In genomic region chr3:151003024-151003771, GRCh38 we compare ENCODE assay signal across 18 cellular contexts. TPM values are rescaled to one million over a fixed set of nuclear protein-coding genes. Genes with fewer than 3 reads are reported as not detected.
DNase-seq lines count a peak whose midpoint lies in the region; ATAC-seq, FAIRE-seq and TF ChIP-seq lines count a peak whose summit lies in the region.
"Had no signal": no experiment of that assay in that cellular context is flagged by ENCODE, and none has a peak within 500 bp of the region (broad histone marks: within the 10 kb centered on the region; RNA-seq: fewer than 3 reads in every experiment).

No MANE protein-coding gene starts in this region.

- TF ChIP-seq CTCF in PC-9 (conservative IDR thresholded peaks at IDR 0.05) (no peak), endothelial cell of umbilical vein (IDR thresholded peaks at IDR 0.05; ENCODE audit: extremely low read depth in 1 of 2, insufficient read depth in 1 of 2, low read depth in 1 of 2, low read length in 2 of 2) (no peak), nephron (IDR thresholded peaks at IDR 0.05; ENCODE audit: unreplicated experiment in 3 of 3) (no peak)

- no peaks in the 10 kb centered on the region for H3K79me2 ChIP-seq in PC-9 (ENCODE audit: low read depth)
- no peaks in the 10 kb centered on the region for H3K79me2 ChIP-seq in endothelial cell of umbilical vein (ENCODE audit: control insufficient read depth, insufficient read depth, low read length)

- peak overlapping the region in 2 of 3 experiments; percentile 37 to 91 for H3K27ac Mint-ChIP-seq in nephron
- no peak overlapping the region for H3K27ac Mint-ChIP-seq in naive thymus-derived CD4-positive, alpha-beta T cell

- CTCF ChIA-PET in PC-9 (lab: Charles Lee), result interaction anchor here (0.7 kb wide), 1 partner anchor 70 kb away, joined by 3 read pairs; no protein-coding TSS in a partner anchor
- CTCF ChIA-PET in endothelial cell of umbilical vein (lab: Charles Lee), result interaction anchor here (1.3 to 1.4 kb wide), 2 partner anchors 9 to 13 kb away, joined by 3 read pairs; no protein-coding TSS in a partner anchor
- CTCF ChIA-PET in naive thymus-derived CD4-positive, alpha-beta T cell (lab: Charles Lee), result interaction anchor here (0.6 kb wide), 1 partner anchor 96 kb away, joined by 3 read pairs; no protein-coding TSS in a partner anchor

- H3K4me1 ChIP-seq in PC-9 (replicated peaks; ENCODE audit: insufficient read depth) (no peaks in the 10 kb centered on the region), endothelial cell of umbilical vein (ENCODE audit: control insufficient read depth, extremely low read depth, insufficient read depth, low read length) (no peaks in the 10 kb centered on the region)
- no peaks in the 10 kb centered on the region for H3K4me1 ChIP-seq in naive thymus-derived CD4-positive, alpha-beta T cell (ENCODE audit: control insufficient read depth in 2 of 2, insufficient read depth in 2 of 2, low read length in 2 of 2)
- H3K4me1 ChIP-seq: ascending aorta, sigmoid colon, transverse colon had no signal

- TF ChIP-seq POLR2A in endothelial cell of umbilical vein (IDR thresholded peaks at IDR 0.05; ENCODE audit: low read depth, low read length), result no peak

- dilution Hi-C loops in endothelial cell of umbilical vein (cut with MboI; ENCODE audit: extremely low pct_ligation_motif_present, low sequenced_read_pairs), result no loop called here

- H3K27me3 Mint-ChIP-seq in nephron (ENCODE audit: low read depth), result no peaks in the 10 kb centered on the region
- peaks cover 0 to 14% (median 9%) of the 10 kb centered on the region in 5 donors for H3K27me3 Mint-ChIP-seq in naive thymus-derived CD4-positive, alpha-beta T cell

- no peaks in the 10 kb centered on the region for H3K9me1 ChIP-seq in endothelial cell of umbilical vein (replicated peaks; ENCODE audit: control insufficient read depth, extremely low read depth, insufficient read depth, low read length)

- H3K36me3 ChIP-seq in PC-9 (ENCODE audit: low read depth), result no peaks in the 10 kb centered on the region
- no peaks in the 10 kb centered on the region for H3K36me3 ChIP-seq in endothelial cell of umbilical vein (ENCODE audit: control insufficient read depth in 2 of 2, extremely low read depth in 1 of 2, insufficient read depth in 2 of 2, low read length in 2 of 2)
- H3K36me3 ChIP-seq in naive thymus-derived CD4-positive, alpha-beta T cell (ENCODE audit: control insufficient read depth in 2 of 3, insufficient read depth in 3 of 3, low read length in 3 of 3), result no peaks in the 10 kb centered on the region
- H3K36me3 ChIP-seq: ascending aorta, sigmoid colon, transverse colon had no signal

- BruUV-seq in PC-9 (replicated peaks; lab: Mats Ljungman, UMichigan) (no TSS peak), endothelial cell of umbilical vein (replicated peaks; lab: Mats Ljungman, UMichigan) (no TSS peak)

- H3K4me1 Mint-ChIP-seq in nephron, result no peaks in the 10 kb centered on the region
- H3K4me1 Mint-ChIP-seq in naive thymus-derived CD4-positive, alpha-beta T cell, result no peaks in the 10 kb centered on the region

- H2AFZ ChIP-seq in PC-9, result peak overlapping the region; percentile 59; the same call in 1 of the 2 replicates
- no peak overlapping the region for H2AFZ ChIP-seq in endothelial cell of umbilical vein (ENCODE audit: low read depth, low read length)

- peak; percentile 8 for FAIRE-seq in endothelial cell of umbilical vein (lab: Jason Lieb, UNC)

- H3K27ac ChIP-seq in PC-9 (no peak overlapping the region), endothelial cell of umbilical vein (ENCODE audit: insufficient read depth, low read depth, low read length) (no peak overlapping the region)
- no peak overlapping the region for H3K27ac ChIP-seq in naive thymus-derived CD4-positive, alpha-beta T cell (ENCODE audit: low read depth, low read length)
- H3K27ac ChIP-seq: ascending aorta, dorsolateral prefrontal cortex, sigmoid colon, transverse colon had no signal

- no peaks in the 10 kb centered on the region for H3K9me3 ChIP-seq in PC-9 (ENCODE audit: insufficient read depth, low read depth)
- H3K9me3 ChIP-seq in endothelial cell of umbilical vein (replicated peaks; ENCODE audit: control insufficient read depth, insufficient read depth, low read length), result no peaks in the 10 kb centered on the region
- H3K9me3 ChIP-seq in naive thymus-derived CD4-positive, alpha-beta T cell (ENCODE audit: control insufficient read depth in 2 of 3, low read length in 3 of 3), result no peaks in the 10 kb centered on the region
- H3K9me3 ChIP-seq: ascending aorta, sigmoid colon, transverse colon had no signal

- H3K9ac ChIP-seq in endothelial cell of umbilical vein (replicated peaks; ENCODE audit: extremely low read depth, insufficient read depth, low read length), result no peak overlapping the region

- H3K4me2 ChIP-seq in PC-9 (no peak overlapping the region), endothelial cell of umbilical vein (ENCODE audit: insufficient read depth, low read length) (no peak overlapping the region)

- no peaks in the 10 kb centered on the region for H3K9me2 ChIP-seq in PC-9 (ENCODE audit: insufficient read depth)

- H3K9me3 Mint-ChIP-seq in nephron, result no peaks in the 10 kb centered on the region
- peaks cover 0 to 2% (median 0%) of the 10 kb centered on the region in 11 donors for H3K9me3 Mint-ChIP-seq in naive thymus-derived CD4-positive, alpha-beta T cell

- intact Hi-C loops in PC-9 (cut with micrococcal nuclease; ENCODE audit: unreplicated experiment) (no loop called here), endothelial cell of umbilical vein (cut with micrococcal nuclease) (no loop called here)
- intact Hi-C loops in naive thymus-derived CD4-positive, alpha-beta T cell (cut with micrococcal nuclease), result no loop called here

- H3K4me3 Mint-ChIP-seq in nephron, result no peak overlapping the region
- no peak overlapping the region for H3K4me3 Mint-ChIP-seq in naive thymus-derived CD4-positive, alpha-beta T cell
- H3K4me3 Mint-ChIP-seq: neural crest cell had no signal

- no peaks in the 10 kb centered on the region for H4K20me1 ChIP-seq in PC-9 (ENCODE audit: insufficient read depth)
- no peaks in the 10 kb centered on the region for H4K20me1 ChIP-seq in endothelial cell of umbilical vein (replicated peaks; ENCODE audit: control insufficient read depth, extremely low read depth, insufficient read depth, low read length)

- ATAC-seq in naive thymus-derived CD4-positive, alpha-beta T cell, result no peak

- DNase-seq in ELR (ENCODE audit: low read depth) (peak; percentile 57), PC-9 (no peak), endothelial cell of umbilical vein (ENCODE audit: low read depth, low spot score) (no peak), GDM1 (lab: John Stamatoyannopoulos, UW) (no peak), NCI-H1105 treated with DMSO at 0.1 percent for 48 hours (lab: John Stamatoyannopoulos, UW) (no peak)
- DNase-seq in naive thymus-derived CD4-positive, alpha-beta T cell, result no peak
- no peak for DNase-seq in activated CD8-positive, alpha-beta memory T cell treated with anti-CD3 and anti-CD28 coated beads for 24 hours
- DNase-seq: dorsolateral prefrontal cortex; GOT3; NCI-H1436; NCI-H446 treated with DMSO at 0.1 percent for 48 hours; sigmoid colon; stimulated activated CD4-positive, alpha-beta T cell treated with anti-CD3 and anti-CD28 coated beads, Interleukin-4, amount 100 ng/mL, for 24 hours; transverse colon had no signal

- H3K4me3 ChIP-seq in PC-9 (no peak overlapping the region), endothelial cell of umbilical vein (replicated peaks in 1 of 3; ENCODE audit: insufficient read depth in 1 of 3, low read depth in 1 of 3, low read length in 3 of 3) (no peak overlapping the region)
- H3K4me3 ChIP-seq in naive thymus-derived CD4-positive, alpha-beta T cell (ENCODE audit: low read length), result no peak overlapping the region
- H3K4me3 ChIP-seq: ascending aorta, dorsolateral prefrontal cortex, sigmoid colon, transverse colon had no signal

- H3F3A ChIP-seq in PC-9 (ENCODE audit: insufficient read depth, low read depth), result no peaks in the 10 kb centered on the region

- no peaks in the 10 kb centered on the region for H3K27me3 ChIP-seq in PC-9 (ENCODE audit: insufficient read depth, low read depth)
- H3K27me3 ChIP-seq in endothelial cell of umbilical vein (ENCODE audit: control insufficient read depth in 2 of 2, insufficient read depth in 2 of 2, low read length in 2 of 2), result peaks cover 2 to 10% of the 10 kb centered on the region in 2 experiments
- peaks cover 0 to 4% of the 10 kb centered on the region in 2 donors for H3K27me3 ChIP-seq in naive thymus-derived CD4-positive, alpha-beta T cell (ENCODE audit: control insufficient read depth in 2 of 2, insufficient read depth in 2 of 2, low read length in 2 of 2)
- H3K27me3 ChIP-seq: ascending aorta, dorsolateral prefrontal cortex, transverse colon had no signal

- POLR2A ChIA-PET in PC-9 (lab: Charles Lee; ENCODE audit: unreplicated experiment) (interaction anchor here (0.7 kb wide), 1 partner anchor 47 kb away, joined by 6 read pairs; no protein-coding TSS in a partner anchor), endothelial cell of umbilical vein (lab: Charles Lee) (no interaction called here)
- POLR2A ChIA-PET in naive thymus-derived CD4-positive, alpha-beta T cell (lab: Charles Lee), result no interaction called here

- no peaks in the 10 kb centered on the region for H3K36me3 Mint-ChIP-seq in nephron (ENCODE audit: low read depth)
- no peaks in the 10 kb centered on the region for H3K36me3 Mint-ChIP-seq in naive thymus-derived CD4-positive, alpha-beta T cell

TF ChIP-seq in endothelial cell of umbilical vein, 7 proteins besides CTCF, POLR2A, EP300 and RAD21:
- TF ChIP-seq FOS (IDR thresholded peaks at IDR 0.05; ENCODE audit: borderline replicate concordance, insufficient read depth, low read length) (peak; percentile 16), POLR2AphosphoS5 (IDR thresholded peaks at IDR 0.05; ENCODE audit: insufficient read depth, low read depth, low read length) (no peak)

RNA-seq across cellular contexts. Expression of gene CLRN1, which starts 30.7 kb away (rescaled TPM):
- total RNA-seq in PC-9 (2021), result not detected in 2 replicates
- total RNA-seq in endothelial cell of umbilical vein, result not detected in 2 replicates
- polyA plus RNA-seq in endothelial cell of umbilical vein, result not detected in 2 replicates
- polyA plus RNA-seq in endothelial cell of umbilical vein (2011; cell fraction: cytosol; rRNA removed), result not detected in 2 replicates
- polyA plus RNA-seq in endothelial cell of umbilical vein (2011; cell fraction: nucleus; rRNA removed), result not detected in 2 replicates
- not detected in 2 replicates for polyA plus RNA-seq in endothelial cell of umbilical vein (2012)
- not detected in 2 replicates for polyA minus RNA-seq in endothelial cell of umbilical vein
- polyA minus RNA-seq in endothelial cell of umbilical vein (2011; cell fraction: cytosol; rRNA and poly(A)+ RNA removed), result not detected
- not detected in 2 replicates for polyA minus RNA-seq in endothelial cell of umbilical vein (2011; cell fraction: nucleus; rRNA and poly(A)+ RNA removed)
- not detected for total RNA-seq in naive thymus-derived CD4-positive, alpha-beta T cell
- polyA plus RNA-seq in naive thymus-derived CD4-positive, alpha-beta T cell, result not detected
- total RNA-seq: ascending aorta, neural crest cell, OCI-LY7, sigmoid colon had no signal
- polyA plus RNA-seq: sigmoid colon had no signal

Comparison
In these comparisons a context has a peak if more than half of its experiments do, and no peak if none do; other contexts are left out.
1. H3K27ac Mint-ChIP-seq: peak in nephron (2 of 3); none in naive thymus-derived CD4-positive, alpha-beta T cell (0 of 9).